8 cellular contexts compared by ENCODE assay signal in the genomic region with DNA sequence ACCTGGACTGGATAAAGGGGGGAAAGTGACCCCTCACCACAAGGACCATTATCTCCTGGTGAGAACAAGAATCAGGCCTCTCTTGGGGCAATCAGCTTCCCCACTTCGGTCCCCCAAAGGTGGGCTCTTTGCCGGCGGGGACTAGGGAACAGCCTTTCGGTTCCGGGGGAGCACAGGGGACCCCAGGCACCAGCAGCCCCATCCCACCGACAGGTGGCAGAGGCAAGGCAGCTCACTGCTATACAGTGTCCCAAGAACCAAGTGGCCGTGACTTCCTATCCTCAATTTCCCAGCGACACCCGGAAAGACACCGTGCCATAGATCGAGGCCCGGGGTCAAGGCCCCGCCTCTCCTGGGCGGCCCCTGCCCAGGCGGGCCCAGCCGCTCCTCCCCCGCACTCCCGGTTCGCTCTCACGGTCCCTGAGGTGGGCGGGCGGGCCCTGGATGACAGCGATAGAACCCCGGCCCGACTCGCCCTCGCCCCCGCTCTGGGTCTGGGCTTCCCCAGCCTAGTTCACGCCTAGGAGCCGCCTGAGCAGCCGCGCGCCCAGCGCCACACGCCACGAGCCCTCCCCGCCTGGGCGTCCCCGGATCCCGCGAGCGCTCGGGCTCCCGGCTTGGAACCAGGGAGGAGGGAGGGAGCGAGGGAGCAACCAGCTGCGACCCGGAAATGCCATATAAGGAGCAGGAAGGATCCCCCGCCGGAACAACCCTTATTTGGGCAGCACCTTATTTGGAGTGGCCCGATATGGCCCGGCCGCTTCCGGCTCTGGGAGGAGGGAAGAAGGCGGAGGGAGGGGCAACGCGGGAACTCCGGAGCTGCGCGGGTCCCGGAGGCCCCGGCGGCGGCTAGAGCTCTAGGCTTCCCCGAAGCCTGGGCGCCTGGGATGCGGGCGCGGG. TPM values are rescaled to one million over a fixed set of nuclear protein-coding genes. Genes with fewer than 3 reads are reported as not detected.
DNase-seq lines count a peak whose midpoint lies in the region; ATAC-seq and TF ChIP-seq lines count a peak whose summit lies in the region.

No MANE protein-coding gene starts in this region.

- H3K4me1 ChIP-seq in ES-I3 (ENCODE audit: insufficient read depth, low read length) = no peaks in the 10 kb centered on the region; the same call in 1 of the 2 replicates
- H3K4me1 ChIP-seq in H9 (ENCODE audit: insufficient read depth, low read length) = no peaks in the 10 kb centered on the region
- H3K4me1 ChIP-seq in Loucy (ENCODE audit: insufficient read depth, low read length, poor library complexity, severe bottlenecking) = peaks cover 17% of the 10 kb centered on the region
- no peaks in the 10 kb centered on the region for H3K4me1 ChIP-seq in RWPE2 (ENCODE audit: insufficient read depth, poor library complexity, severe bottlenecking)

- H2BK120ac ChIP-seq in H9 (ENCODE audit: low read depth, low read length, poor library complexity, severe bottlenecking) = no peak overlapping the region

- peaks cover 23% of the 10 kb centered on the region for H3K23me2 ChIP-seq in H9 (ENCODE audit: insufficient read length, low read depth, low read length, poor library complexity, severe bottlenecking)

- no peak overlapping the region for H2BK5ac ChIP-seq in H9 (ENCODE audit: insufficient read length, low read length)

- H2AFZ ChIP-seq in H9 (ENCODE audit: low read length) (no peak overlapping the region), Loucy (ENCODE audit: low read length) (peak overlapping the region; percentile 93)

- H3K4me2 ChIP-seq in H9 (ENCODE audit: insufficient read depth, insufficient read length, low read length) = peak overlapping the region; percentile 67
- H3K4me2 ChIP-seq in Loucy (ENCODE audit: low read depth, low read length, poor library complexity, severe bottlenecking) = peak overlapping the region; percentile 95

- H3K79me2 ChIP-seq in H9 (ENCODE audit: insufficient read depth, low read length) (no peaks in the 10 kb centered on the region), Loucy (ENCODE audit: insufficient read depth, low read length) (no peaks in the 10 kb centered on the region)

- no peak overlapping the region for H3K56ac ChIP-seq in H9 (ENCODE audit: insufficient read length, low read depth, low read length)

- no peaks in the 10 kb centered on the region for H3F3A ChIP-seq in Loucy (ENCODE audit: low read depth)

- no peak overlapping the region for H3K4ac ChIP-seq in H9 (ENCODE audit: low read depth, low read length)

- peaks cover 27 to 31% of the 10 kb centered on the region in 2 experiments for H3K4me1 Mint-ChIP-seq in H9
- peaks cover 29 to 35% of the 10 kb centered on the region in 2 donors for H3K4me1 Mint-ChIP-seq in natural killer cell treated with Interleukin-12 subunit alpha and Interleukin-12 subunit beta and Interleukin-15 and Interleukin-18, amount 100 ng/mL, for 72 hours (ENCODE audit: low read depth in 2 of 2)

- no peaks in the 10 kb centered on the region for H3K79me1 ChIP-seq in H9 (ENCODE audit: insufficient read depth, low read depth, low read length, poor library complexity, severe bottlenecking)

- TF ChIP-seq CTCF in H9 (conservative IDR thresholded peaks at IDR 0.05) (peak; percentile 48; the same call in 2 of the 3 replicates), Loucy (conservative IDR thresholded peaks at IDR 0.05; ENCODE audit: low read length) (peak; percentile 22), RWPE2 (IDR thresholded peaks at IDR 0.05; ENCODE audit: poor library complexity, severe bottlenecking) (peak; percentile 97)

- H3T11ph ChIP-seq in H9 (ENCODE audit: low read length) = no peak overlapping the region

- H3K9me3 ChIP-seq in ES-I3 (ENCODE audit: control insufficient read depth, insufficient read depth, low read length) (no peaks in the 10 kb centered on the region), H9 (ENCODE audit: control insufficient read depth, low read depth, low read length) (no peaks in the 10 kb centered on the region), Loucy (ENCODE audit: insufficient read depth, low read depth, low read length) (no peaks in the 10 kb centered on the region), RWPE2 (ENCODE audit: severe bottlenecking) (no peaks in the 10 kb centered on the region)

- peaks cover 19% of the 10 kb centered on the region for H3K27me3 Mint-ChIP-seq in H9 (ENCODE audit: low read depth)
- no peaks in the 10 kb centered on the region for H3K27me3 Mint-ChIP-seq in natural killer cell treated with Interleukin-12 subunit alpha and Interleukin-12 subunit beta and Interleukin-15 and Interleukin-18, amount 100 ng/mL, for 72 hours

- H3K14ac ChIP-seq in H9 (ENCODE audit: insufficient read depth, low read length) = peak overlapping the region; percentile 87; the same call in 1 of the 2 replicates

- no peak overlapping the region for H3K27ac ChIP-seq in H9 (ENCODE audit: insufficient read length, low read depth, low read length)
- peak overlapping the region; percentile 75 for H3K27ac ChIP-seq in RWPE2 (ENCODE audit: poor library complexity, severe bottlenecking)

- H3K36me3 Mint-ChIP-seq in H9 (ENCODE audit: insufficient read depth in 1 of 3, low read depth in 3 of 3) = peaks cover 18 to 28% (median 26%) of the 10 kb centered on the region in 3 experiments
- H3K36me3 Mint-ChIP-seq in natural killer cell treated with Interleukin-12 subunit alpha and Interleukin-12 subunit beta and Interleukin-15 and Interleukin-18, amount 100 ng/mL, for 72 hours = no peaks in the 10 kb centered on the region

- H3K18ac ChIP-seq in H9 (ENCODE audit: insufficient read length, low read depth, low read length) = peak overlapping the region; percentile 94

- no CpG with 5 or more reads among the region's 68 CpGs for WGBS in H9 (ENCODE audit: extremely low coverage, insufficient read length, low lambda C conversion rate)

- H4K20me1 ChIP-seq in H9 (ENCODE audit: control insufficient read depth, insufficient read depth, insufficient read length) = no peaks in the 10 kb centered on the region
- peaks cover 4% of the 10 kb centered on the region for H4K20me1 ChIP-seq in Loucy (ENCODE audit: insufficient read depth, low read length, poor library complexity, severe bottlenecking)

- no peaks in the 10 kb centered on the region for H3K9me2 ChIP-seq in Loucy (replicated peaks; ENCODE audit: low read depth, low read length)

- peaks cover 0 to 11% of the 10 kb centered on the region in 2 experiments; a peak in 2 of 5 replicates for H3K9me3 Mint-ChIP-seq in H9
- H3K9me3 Mint-ChIP-seq in natural killer cell treated with Interleukin-12 subunit alpha and Interleukin-12 subunit beta and Interleukin-15 and Interleukin-18, amount 100 ng/mL, for 72 hours = no peaks in the 10 kb centered on the region

- no peaks in the 10 kb centered on the region for H3K36me3 ChIP-seq in ES-I3 (ENCODE audit: insufficient read depth, low read length)
- H3K36me3 ChIP-seq in Loucy (ENCODE audit: insufficient read depth, low read length) = no peaks in the 10 kb centered on the region
- H3K36me3 ChIP-seq in RWPE2 (ENCODE audit: low read depth) = peaks cover 26% of the 10 kb centered on the region

- no peak overlapping the region for H4K5ac ChIP-seq in H9 (ENCODE audit: insufficient read length, low read depth, low read length)

- H3K9ac ChIP-seq in ES-I3 (ENCODE audit: low read depth, low read length) (peak overlapping the region; percentile 93), H9 (ENCODE audit: extremely low read depth, insufficient read length, low read length) (peak overlapping the region; percentile 56), Loucy (ENCODE audit: low read depth, low read length, poor library complexity, severe bottlenecking) (peak overlapping the region; percentile 82)

- no peak overlapping the region for H4K91ac ChIP-seq in H9 (ENCODE audit: insufficient read length, low read depth, low read length)

- no peaks in the 10 kb centered on the region; the same call in 1 of the 2 replicates for H3K27me3 ChIP-seq in H9 (ENCODE audit: insufficient read depth, low read length)
- peaks cover 29% of the 10 kb centered on the region for H3K27me3 ChIP-seq in Loucy (ENCODE audit: insufficient read depth, low read length, poor library complexity, severe bottlenecking)
- no peaks in the 10 kb centered on the region for H3K27me3 ChIP-seq in RWPE2 (ENCODE audit: insufficient read depth, poor library complexity, severe bottlenecking)

- peak; percentile 98 for DNase-seq in H9
- peak; percentile 99 for DNase-seq in RWPE2 (ENCODE audit: low spot score)
- DNase-seq in activated effector memory CD4-positive, alpha-beta T cell treated with Interleukin-2 at 50 U/mL for 16 hours = peak; percentile 94
- DNase-seq in fibroblast of peridontal ligament (ENCODE audit: extremely low read depth) = peak; percentile 99
- DNase-seq in natural killer cell treated with Interleukin-12 subunit alpha and Interleukin-12 subunit beta and Interleukin-15 and Interleukin-18, amount 100 ng/mL, for 72 hours (ENCODE audit: low spot score) = peak; percentile 97
- peak; percentile 98 for DNase-seq in stimulated activated naive CD4-positive, alpha-beta T cell treated with Interleukin-2 at 50 U/mL for 16 hours (lab: John Stamatoyannopoulos, UW)

- H3K23ac ChIP-seq in H9 (ENCODE audit: insufficient read length, low read depth, low read length) = no peak overlapping the region

- H2AK5ac ChIP-seq in H9 (ENCODE audit: insufficient read length, low read length) = no peak overlapping the region

- H2BK15ac ChIP-seq in H9 (ENCODE audit: low read depth, low read length) = no peak overlapping the region

- H2BK20ac ChIP-seq in H9 (ENCODE audit: low read depth, low read length, poor library complexity, severe bottlenecking) = no peak overlapping the region

- peak; percentile 76 for ATAC-seq in RWPE2 (ENCODE audit: low read depth)
- ATAC-seq in natural killer cell treated with Interleukin-12 subunit alpha and Interleukin-12 subunit beta and Interleukin-15 and Interleukin-18, amount 100 ng/mL, for 72 hours = peak; percentile 85 to 88

- H3K4me3 ChIP-seq in Loucy (ENCODE audit: low read length, poor library complexity, severe bottlenecking) (peak overlapping the region; percentile 82), RWPE2 (ENCODE audit: severe bottlenecking) (peak overlapping the region; percentile 86)

- H3K4me3 Mint-ChIP-seq in H9 = peak overlapping the region; percentile 86
- peak overlapping the region; percentile 86 for H3K4me3 Mint-ChIP-seq in natural killer cell treated with Interleukin-12 subunit alpha and Interleukin-12 subunit beta and Interleukin-15 and Interleukin-18, amount 100 ng/mL, for 72 hours

- H2BK12ac ChIP-seq in H9 (ENCODE audit: insufficient read length, low read depth, low read length) = no peak overlapping the region

- H3K27ac Mint-ChIP-seq in H9 = peak overlapping the region; percentile 32 to 92 (median 83); a peak in 4 of 7 replicates
- H3K27ac Mint-ChIP-seq in natural killer cell treated with Interleukin-12 subunit alpha and Interleukin-12 subunit beta and Interleukin-15 and Interleukin-18, amount 100 ng/mL, for 72 hours = peak overlapping the region; percentile 79 to 85

- no peak overlapping the region for H4K8ac ChIP-seq in H9 (replicated peaks; ENCODE audit: insufficient read length, low read depth, low read length)

RNA-seq across cellular contexts. Expression of a gene that starts 0.6 kb away (rescaled TPM):
- 76.6 and 83.3 TPM in 2 replicates for total RNA-seq in H9 (2021)
- 10 to 100 TPM in 1 of 2 donors, 1 to 10 TPM in 1; 8.5 to 11.2 TPM for total RNA-seq in natural killer cell treated with Interleukin-12 subunit alpha and Interleukin-12 subunit beta and Interleukin-15 and Interleukin-18, amount 100 ng/mL, for 72 hours

RNA-seq across cellular contexts. Expression of a gene that starts 25.8 kb away (rescaled TPM):
- total RNA-seq in H9 (2021) = 44.3 and 49.0 TPM in 2 replicates
- under 1 TPM in 1 of 2 donors, not detected in 1; 0.75 TPM for total RNA-seq in natural killer cell treated with Interleukin-12 subunit alpha and Interleukin-12 subunit beta and Interleukin-15 and Interleukin-18, amount 100 ng/mL, for 72 hours

Comparison
In these comparisons a context has a peak if more than half of its experiments do, and no peak if none do; other contexts are left out.
1. CTCF ChIP-seq: peak in every context shown above with its lines; median percentile 97 in RWPE2; 48 in H9; 22 in Loucy.
2. RNA of a gene that starts 25.8 kb away (total RNA-seq): 44.3 to 49.0 TPM in H9; 0.75 TPM in natural killer cell treated with Interleukin-12 subunit alpha and Interleukin-12 subunit beta and Interleukin-15 and Interleukin-18, amount 100 ng/mL, for 72 hours; every median in the first group is over 10 times any median in the second.
3. Peak in every context shown above with its lines, with median percentiles within 50 percentile points of each other: H3K9ac ChIP-seq and DNase-seq.